Comparison of ENCODE assay signal across 22 cellular contexts in genomic region chr12:29737616-29738015, GRCh38. TPM values are rescaled to one million over a fixed set of nuclear protein-coding genes. Genes with fewer than 3 reads are reported as not detected.
DNase-seq lines count a peak whose midpoint lies in the region; ATAC-seq, FAIRE-seq and TF ChIP-seq lines count a peak whose summit lies in the region.
"Had no signal": no experiment of that assay in that cellular context is flagged by ENCODE, and none has a peak within 500 bp of the region (broad histone marks: within the 10 kb centered on the region; RNA-seq: fewer than 3 reads in every experiment).

No MANE protein-coding gene starts in this region.

- ATAC-seq in heart left ventricle (peak in 3 of 4 donors; percentile 17 to 59 (median 29)), Right ventricle myocardium superior (ENCODE audit: poor library complexity) (no peak), IMR-90 (ENCODE audit: low read depth) (no peak), psoas muscle (peak in 1 of 4 donors; percentile 31)
- ATAC-seq: HepG2 had no signal

- H4K5ac ChIP-seq in IMR-90 (ENCODE audit: low read depth, low read length) (no peak overlapping the region), H1 (ENCODE audit: insufficient read length, low read depth, low read length) (no peak overlapping the region)

- H3K18ac ChIP-seq in IMR-90 (ENCODE audit: low read depth, low read length) (peak overlapping the region; percentile 74), H1 (ENCODE audit: extremely low read depth, low read length) (no peak overlapping the region)

- TF ChIP-seq CTCF in heart left ventricle (IDR thresholded peaks at IDR 0.05) (no peak), IMR-90 (conservative IDR thresholded peaks at IDR 0.05; ENCODE audit: low read depth, low read length) (no peak), H1 (IDR thresholded peaks at IDR 0.05; ENCODE audit: control extremely low read depth in 1 of 3, insufficient read depth in 1 of 3, low read depth in 1 of 3, low read length in 3 of 3) (no peak), psoas muscle (IDR thresholded peaks at IDR 0.05) (no peak)

- no peaks in the 10 kb centered on the region for H3K9me3 Mint-ChIP-seq in activated CD4-positive, alpha-beta T cell treated with anti-CD3 and anti-CD28 coated beads, Interleukin-2, amount 10 ng/mL, durations not matched to agents 24 days and 14 days

- peak overlapping the region; percentile 42 for H3K4ac ChIP-seq in IMR-90 (ENCODE audit: low read depth, low read length)
- H3K4ac ChIP-seq in H1 (replicated peaks; ENCODE audit: insufficient read length, low read depth, low read length) = no peak overlapping the region

- H2AFZ ChIP-seq in IMR-90 (replicated peaks; ENCODE audit: low read length, poor library complexity) = no peak overlapping the region
- no peak overlapping the region for H2AFZ ChIP-seq in H1 (ENCODE audit: low read length)

- no peaks in the 10 kb centered on the region for H3K27me3 Mint-ChIP-seq in activated CD4-positive, alpha-beta T cell treated with anti-CD3 and anti-CD28 coated beads, Interleukin-2, amount 10 ng/mL, durations not matched to agents 24 days and 14 days
- H3K27me3 Mint-ChIP-seq: CD4-positive, alpha-beta memory T cell had no signal

- BruUV-seq in IMR-90 (replicated peaks; lab: Mats Ljungman, UMichigan) = no TSS peak

- in situ Hi-C loops in IMR-90 (cut with MboI; ENCODE audit: low sequenced_read_pairs) = no loop called here

- TF ChIP-seq RAD21 in IMR-90 (IDR thresholded peaks at IDR 0.05; ENCODE audit: low read length) = no peak
- no peak for TF ChIP-seq RAD21 in H1 (IDR thresholded peaks at IDR 0.05 in 1 of 2, conservative IDR thresholded peaks at IDR 0.05 in 1 of 2; ENCODE audit: low read depth in 2 of 2, low read length in 2 of 2)

- no peaks in the 10 kb centered on the region for H3K79me2 ChIP-seq in H1 (ENCODE audit: control insufficient read depth in 1 of 2, insufficient read depth in 2 of 2, low read length in 2 of 2)

- H2BK20ac ChIP-seq in IMR-90 (ENCODE audit: low read depth, low read length) (peak overlapping the region; percentile 28), H1 (ENCODE audit: low read length) (no peak overlapping the region)

- H4K8ac ChIP-seq in IMR-90 (ENCODE audit: low read depth in 2 of 2, low read length in 2 of 2) (peak overlapping the region in 1 of 2 experiments; percentile 13; a peak in 2 of 4 replicates), H1 (ENCODE audit: extremely low read depth, insufficient read depth, low read length) (no peak overlapping the region)

- H3K23ac ChIP-seq in IMR-90 (ENCODE audit: low read depth, low read length) (no peak overlapping the region; the same call in 1 of the 2 replicates), H1 (ENCODE audit: insufficient read length) (no peak overlapping the region)

- H2BK15ac ChIP-seq in IMR-90 (ENCODE audit: low read depth, low read length) (peak overlapping the region; percentile 73; the same call in 2 of the 3 replicates), H1 (ENCODE audit: low read length) (no peak overlapping the region)

- H4K91ac ChIP-seq in IMR-90 (ENCODE audit: insufficient read depth, low read depth, low read length) = 0 out of 2 replicates have a peak overlapping the region, but pooled peaks have one; percentile 17
- no peak overlapping the region for H4K91ac ChIP-seq in H1 (replicated peaks; ENCODE audit: insufficient read length, low read length)

- H3K14ac ChIP-seq in IMR-90 (replicated peaks; ENCODE audit: low read depth, low read length) (peak overlapping the region; percentile 25), H1 (ENCODE audit: insufficient read length) (no peak overlapping the region)

- no peak for FAIRE-seq in H1 (lab: Jason Lieb, UNC)
- FAIRE-seq: A204.1, GM12892, GM19239, HepG2, HTR-8/SVneo had no signal

- H3K4me1 Mint-ChIP-seq in activated CD4-positive, alpha-beta T cell treated with anti-CD3 and anti-CD28 coated beads, Interleukin-2, amount 10 ng/mL, durations not matched to agents 24 days and 14 days = no peaks in the 10 kb centered on the region
- H3K4me1 Mint-ChIP-seq: CD4-positive, alpha-beta memory T cell had no signal

- H3K9me3 ChIP-seq in heart left ventricle = no peaks in the 10 kb centered on the region
- H3K9me3 ChIP-seq in IMR-90 (ENCODE audit: control insufficient read depth, insufficient read depth, low read length) = no peaks in the 10 kb centered on the region
- H3K9me3 ChIP-seq in H1 (ENCODE audit: insufficient read depth in 2 of 2, low read depth in 1 of 2, low read length in 1 of 2) = no peaks in the 10 kb centered on the region
- H3K9me3 ChIP-seq in psoas muscle = no peaks in the 10 kb centered on the region
- H3K9me3 ChIP-seq: BE2C, HAP-1 had no signal

- H3K4me3 ChIP-seq in heart left ventricle (no peak overlapping the region), IMR-90 (ENCODE audit: insufficient read depth, low read depth, low read length) (no peak overlapping the region), H1 (ENCODE audit: extremely low read depth in 1 of 4, insufficient read depth in 2 of 4, low read depth in 3 of 4, low read length in 4 of 4) (no peak overlapping the region), psoas muscle (no peak overlapping the region)
- H3K4me3 ChIP-seq: HAP-1 had no signal

- CTCF ChIA-PET in IMR-90 (lab: Yijun Ruan, JAX) = no interaction called here
- CTCF ChIA-PET in H1 (lab: Charles Lee; ENCODE audit: partially characterized antibody) = interaction anchor here (0.6 to 0.9 kb wide), 2 partner anchors 18 to 1206 kb away, joined by 3 read pairs; no protein-coding TSS in a partner anchor

- H3K9me1 ChIP-seq in IMR-90 (ENCODE audit: insufficient read depth, low read length) = peaks cover 12% of the 10 kb centered on the region; the same call in 1 of the 2 replicates

- DNase-seq in heart left ventricle (peak in 1 of 5 donors; percentile 36), Right ventricle myocardium superior (no peak), IMR-90 (no peak), H1 (ENCODE audit: low read depth in 1 of 2, low spot score in 2 of 2) (no peak), psoas muscle (no peak), EL (no peak)
- DNase-seq in activated CD4-positive, alpha-beta T cell treated with anti-CD3 and anti-CD28 coated beads, Interleukin-2, amount 10 ng/mL, durations not matched to agents 24 days and 14 days = no peak
- DNase-seq in activated CD4-positive, alpha-beta T cell treated with anti-CD3 and anti-CD28 coated beads, Interleukin-2, amount 50 U/mL, for 48 hours = no peak
- DNase-seq: BE2C; CD4-positive, alpha-beta memory T cell; DMS153; DMS79 treated with DMSO at 0.1 percent for 48 hours; GDM1; GOT3; HFFc6 had no signal

- 20 to 55% (median 52%) methylated on average over 4 of the region's 4 CpGs for WGBS in heart left ventricle, 4 donors
- WGBS in IMR-90 (ENCODE audit: extremely low coverage in 2 of 2, insufficient read length in 1 of 2), 2 experiments = 100% methylated on average over 2 of the region's 4 CpGs; no CpG with 5 or more reads in 1 of the 2 experiments
- WGBS in H1 (ENCODE audit: extremely low coverage in 1 of 2, insufficient coverage in 1 of 2, insufficient read length in 1 of 2, insufficient replicate concordance in 2 of 2, low coverage in 1 of 2, low lambda C conversion rate in 2 of 2, missing lambda C conversion rate in 1 of 2), 2 experiments = 98% methylated on average over 4 of the region's 4 CpGs; no CpG with 5 or more reads in 1 of the 2 experiments
- WGBS in psoas muscle, 3 donors = 41 to 50% (median 46%) methylated on average over 4 of the region's 4 CpGs

- H3K4me2 ChIP-seq in IMR-90 (ENCODE audit: low read depth, low read length) (no peak overlapping the region), H1 (ENCODE audit: insufficient read depth in 1 of 2, low read depth in 2 of 2, low read length in 2 of 2) (no peak overlapping the region)

- H3K79me1 ChIP-seq in IMR-90 (ENCODE audit: low read depth in 1 of 2, low read length in 2 of 2) = peaks cover 0 to 39% of the 10 kb centered on the region in 2 experiments; a peak in 2 of 4 replicates
- H3K79me1 ChIP-seq in H1 (ENCODE audit: low read depth, low read length) = no peaks in the 10 kb centered on the region

- H2AK5ac ChIP-seq in IMR-90 (ENCODE audit: low read depth, low read length) (peak overlapping the region; percentile 31; the same call in 1 of the 2 replicates), H1 (ENCODE audit: low read depth, low read length) (no peak overlapping the region)

- H3K9ac ChIP-seq in IMR-90 (ENCODE audit: low read depth, low read length) (no peak overlapping the region), H1 (replicated peaks in 1 of 4; ENCODE audit: extremely low read depth in 1 of 4, low read depth in 3 of 4, low read length in 3 of 4) (no peak overlapping the region)

- TF ChIP-seq POLR2A in heart left ventricle (IDR thresholded peaks at IDR 0.05) (no peak), IMR-90 (IDR thresholded peaks at IDR 0.05; ENCODE audit: low read depth, low read length) (no peak), H1 (IDR thresholded peaks at IDR 0.05; ENCODE audit: control extremely low read depth in 1 of 2, low read depth in 2 of 2, low read length in 2 of 2) (no peak)

- TF ChIP-seq EP300 in H1 (IDR thresholded peaks at IDR 0.05; ENCODE audit: borderline replicate concordance in 1 of 2, low read depth in 2 of 2, low read length in 2 of 2) = no peak

- 0 out of 2 replicates have a peak overlapping the region, but pooled peaks have one; percentile 2 for H2BK12ac ChIP-seq in H1 (ENCODE audit: low read depth, low read length)

- H3K36me3 ChIP-seq in heart left ventricle (peaks cover 0 to 8% (median 0%) of the 10 kb centered on the region in 9 donors), IMR-90 (ENCODE audit: control insufficient read depth, insufficient read depth, low read length) (peaks cover 12% of the 10 kb centered on the region), H1 (ENCODE audit: control insufficient read depth in 2 of 4, insufficient read depth in 4 of 4, low read length in 3 of 4) (peaks cover 0 to 4% (median under 1%) of the 10 kb centered on the region in 4 experiments; a peak in 2 of 8 replicates), psoas muscle (ENCODE audit: insufficient read depth in 1 of 2, low read depth in 1 of 2) (no peaks in the 10 kb centered on the region)
- H3K36me3 ChIP-seq: BE2C, HAP-1 had no signal

- H4K20me1 ChIP-seq in IMR-90 (ENCODE audit: insufficient read depth, low read length) (peaks cover 3% of the 10 kb centered on the region; the same call in 1 of the 2 replicates), H1 (replicated peaks in 1 of 2; ENCODE audit: control insufficient read depth in 1 of 2, insufficient read depth in 2 of 2, low read length in 2 of 2) (peaks cover 0 to 4% of the 10 kb centered on the region in 2 experiments)

- H3K27ac ChIP-seq in heart left ventricle (peak overlapping the region; percentile 1 to 64 (median 52)), IMR-90 (ENCODE audit: insufficient read depth, low read length) (peak overlapping the region; percentile 9; the same call in 1 of the 2 replicates), H1 (ENCODE audit: low read depth, low read length) (no peak overlapping the region), psoas muscle (peak overlapping the region; percentile 77)
- H3K27ac ChIP-seq: C4-2B had no signal

- H2BK120ac ChIP-seq in IMR-90 (ENCODE audit: low read depth, low read length) = peak overlapping the region; percentile 69; the same call in 1 of the 2 replicates
- H2BK120ac ChIP-seq in H1 (replicated peaks; ENCODE audit: low read depth, low read length) = no peak overlapping the region

- H3K4me1 ChIP-seq in heart left ventricle = peaks cover 7 to 91% (median 57%) of the 10 kb centered on the region in 12 donors
- peaks cover 16% of the 10 kb centered on the region for H3K4me1 ChIP-seq in IMR-90 (ENCODE audit: control insufficient read depth, insufficient read depth, low read length)
- no peaks in the 10 kb centered on the region; a peak in 2 of 7 replicates for H3K4me1 ChIP-seq in H1 (replicated peaks in 1 of 4; ENCODE audit: control insufficient read depth in 3 of 4, insufficient read depth in 4 of 4, low read length in 3 of 4)
- H3K4me1 ChIP-seq in psoas muscle = peaks cover 90% of the 10 kb centered on the region

- intact Hi-C loops in heart left ventricle (cut with DNase I) = loop anchor here in 2 of 10 donors (5.0 to 10.0 kb wide), 2 partner anchors 45 to 183 kb away; partner anchors contain the start of gene TMTC1 (in 1 of the 2)
- intact Hi-C loops in Right ventricle myocardium superior (cut with DNase I) = loop anchor here (10.0 kb wide), 1 partner anchor 183 kb away; no protein-coding TSS in a partner anchor
- intact Hi-C loops in IMR-90 (cut with micrococcal nuclease) = no loop called here
- intact Hi-C loops in psoas muscle (cut with DNase I) = no loop called here
- intact Hi-C loops in activated CD4-positive, alpha-beta T cell treated with anti-CD3 and anti-CD28 coated beads, Interleukin-2, amount 10 ng/mL, durations not matched to agents 24 days and 14 days (cut with micrococcal nuclease) = no loop called here

- POLR2A ChIA-PET in IMR-90 (lab: Charles Lee; ENCODE audit: unreplicated experiment) = no interaction called here
- POLR2A ChIA-PET in H1 (lab: Charles Lee; ENCODE audit: partially characterized antibody) = interaction anchor here (1.3 kb wide), 1 partner anchor 8 kb away, joined by 3 read pairs; no protein-coding TSS in a partner anchor

- H2BK5ac ChIP-seq in IMR-90 (ENCODE audit: low read depth, low read length, poor library complexity, severe bottlenecking) (peak overlapping the region; percentile 17), H1 (ENCODE audit: low read depth, low read length) (no peak overlapping the region)

- dilution Hi-C loops in IMR-90 (cut with HindIII; ENCODE audit: low sequenced_read_pairs, unreplicated experiment) = no loop called here

- H3K27me3 ChIP-seq in heart left ventricle = no peaks in the 10 kb centered on the region
- H3K27me3 ChIP-seq in IMR-90 (ENCODE audit: control insufficient read depth, insufficient read depth, low read length) = no peaks in the 10 kb centered on the region
- no peaks in the 10 kb centered on the region for H3K27me3 ChIP-seq in H1 (replicated peaks in 1 of 4; ENCODE audit: control insufficient read depth in 3 of 4, extremely low read depth in 1 of 4, insufficient read depth in 3 of 4, low read length in 3 of 4)
- no peaks in the 10 kb centered on the region for H3K27me3 ChIP-seq in psoas muscle (ENCODE audit: insufficient read depth in 3 of 3, low read length in 2 of 3)
- H3K27me3 ChIP-seq: BE2C had no signal

- no peaks in the 10 kb centered on the region for H3K36me3 Mint-ChIP-seq in activated CD4-positive, alpha-beta T cell treated with anti-CD3 and anti-CD28 coated beads, Interleukin-2, amount 10 ng/mL, durations not matched to agents 24 days and 14 days (ENCODE audit: low read depth)
- H3K36me3 Mint-ChIP-seq: CD4-positive, alpha-beta memory T cell had no signal

- H3K27ac Mint-ChIP-seq in activated CD4-positive, alpha-beta T cell treated with anti-CD3 and anti-CD28 coated beads, Interleukin-2, amount 10 ng/mL, durations not matched to agents 24 days and 14 days = no peak overlapping the region
- H3K27ac Mint-ChIP-seq: CD4-positive, alpha-beta memory T cell; HFFc6 had no signal

- H3K56ac ChIP-seq in IMR-90 (ENCODE audit: extremely low read depth, insufficient read depth, low read length) (no peak overlapping the region), H1 (replicated peaks; ENCODE audit: insufficient read length, low read depth, low read length) (no peak overlapping the region)

- H3K23me2 ChIP-seq in H1 (ENCODE audit: low read depth, low read length) = no peaks in the 10 kb centered on the region

- no peak overlapping the region for H3K4me3 Mint-ChIP-seq in activated CD4-positive, alpha-beta T cell treated with anti-CD3 and anti-CD28 coated beads, Interleukin-2, amount 10 ng/mL, durations not matched to agents 24 days and 14 days
- H3K4me3 Mint-ChIP-seq: CD4-positive, alpha-beta memory T cell; HFFc6 had no signal

- no peak overlapping the region for H2AK9ac ChIP-seq in IMR-90 (replicated peaks; ENCODE audit: low read depth, low read length, poor library complexity)

RNA-seq across cellular contexts. Expression of gene TMTC1, which starts 46.1 kb away (rescaled TPM):
- total RNA-seq in heart left ventricle (100 to 1,000 TPM in 1 of 9 donors, 10 to 100 TPM in 8; 24.9 to 101 (median 41.4) TPM), Right ventricle myocardium superior (29.1 TPM), IMR-90 (2012; rRNA removed) (31.9 and 36.4 TPM in 2 replicates), psoas muscle (10 to 100 TPM; 30.4 to 45.8 (median 39.5) TPM)
- polyA plus RNA-seq in heart left ventricle (10 to 100 TPM in 1 of 2 donors, 1 to 10 TPM in 1; 8.8 to 44.6 TPM), IMR-90 (2012; rRNA removed) (10.6 and 12.5 TPM in 2 replicates), H1 (2011; rRNA removed) (8.5 and 15.4 TPM in 2 replicates), psoas muscle (10 to 100 TPM; 15.8 to 29.8 (median 24.7) TPM)
- 6.4 and 7.7 TPM in 2 replicates for polyA plus RNA-seq in IMR-90 (2012; cell fraction: cytosol; rRNA removed)
- 4.2 and 12.2 TPM in 2 replicates for polyA plus RNA-seq in IMR-90 (2012; cell fraction: nucleus; rRNA removed; ENCODE audit: low replicate concordance)
- 19.8 and 20.8 TPM in 2 replicates for total RNA-seq in H1 (2021; fragmentation: NEBNext Ultra II Directional; extraction: Animal tissue kit (Norgen Biotek cat#: 25700))
- polyA plus RNA-seq in H1 (2011; cell fraction: cytosol; rRNA removed) = 11.2 TPM
- 12.2 TPM for polyA plus RNA-seq in H1 (2011; cell fraction: nucleus; rRNA removed)
- 13.3 to 16.5 TPM (median 14.1 TPM) in 4 replicates for polyA plus RNA-seq in H1 (2012, experiment 1 of 2)
- 2.3 TPM for polyA plus RNA-seq in H1 (2012, experiment 2 of 2)
- 6.8 TPM for polyA plus RNA-seq in H1 (2013, experiment 1 of 2)
- polyA plus RNA-seq in H1 (2013, experiment 2 of 2) = 7.4 TPM
- polyA minus RNA-seq in H1 (2011; rRNA and poly(A)+ RNA removed) = 50.1 and 70.9 TPM in 2 replicates
- polyA minus RNA-seq in H1 (2011; cell fraction: cytosol; rRNA and poly(A)+ RNA removed) = 23.5 TPM
- polyA minus RNA-seq in H1 (2011; cell fraction: nucleus; rRNA and poly(A)+ RNA removed) = 71.0 TPM
- total RNA-seq in activated CD4-positive, alpha-beta T cell treated with anti-CD3 and anti-CD28 coated beads, Interleukin-2, amount 10 ng/mL, durations not matched to agents 24 days and 14 days = 0.49 and 0.73 TPM in 2 replicates
- total RNA-seq: CD4-positive, alpha-beta memory T cell; HFFc6 had no signal
- polyA plus RNA-seq: CD4-positive, alpha-beta memory T cell had no signal

Comparison
In these comparisons a context has a peak if more than half of its experiments do, and no peak if none do; other contexts are left out.
1. ATAC-seq: peak in heart left ventricle (3 of 4); none in Right ventricle myocardium superior (single experiment) and IMR-90 (single experiment).
2. RNA of gene TMTC1, which starts 46.1 kb away (total RNA-seq): 30.4 to 45.8 TPM in psoas muscle, 24.9 to 101 TPM in heart left ventricle, 31.9 to 36.4 TPM in IMR-90, 29.1 TPM in Right ventricle myocardium superior (single experiment) and 19.8 to 20.8 TPM in H1; 0.49 to 0.73 TPM in activated CD4-positive, alpha-beta T cell treated with anti-CD3 and anti-CD28 coated beads, Interleukin-2, amount 10 ng/mL, durations not matched to agents 24 days and 14 days; every median in the first group is over 10 times any median in the second.